ENCODE assay signal across 1 cellular context in the genomic region with DNA sequence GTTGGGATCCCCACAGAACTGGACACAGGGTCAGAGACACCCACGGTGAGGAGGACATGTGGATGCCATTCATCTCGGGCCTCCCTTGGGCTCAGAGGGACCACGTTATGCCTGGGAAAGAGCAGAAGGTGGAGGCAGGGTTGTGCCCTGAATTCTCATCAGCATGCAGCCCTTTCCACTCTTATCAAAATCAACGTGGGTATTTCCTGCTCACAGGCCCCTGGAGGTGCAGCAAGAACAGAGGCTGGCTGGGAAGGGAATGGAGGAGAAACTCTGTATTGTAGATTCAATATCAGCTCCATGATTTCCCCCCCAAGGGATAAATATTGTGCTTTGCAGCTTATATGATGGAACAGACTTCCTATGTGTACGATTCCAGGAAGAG.
TF ChIP-seq lines count a peak whose summit lies in the region.

No MANE protein-coding gene starts in this region.

TF ChIP-seq in GM12878, 131 proteins besides CTCF, POLR2A, EP300 and RAD21 (continued from another document):
- no peak for TF ChIP-seq ZNF384 (IDR thresholded peaks at IDR 0.05; ENCODE audit: borderline replicate concordance, low read depth, low read length)
- TF ChIP-seq, protein P1, sequence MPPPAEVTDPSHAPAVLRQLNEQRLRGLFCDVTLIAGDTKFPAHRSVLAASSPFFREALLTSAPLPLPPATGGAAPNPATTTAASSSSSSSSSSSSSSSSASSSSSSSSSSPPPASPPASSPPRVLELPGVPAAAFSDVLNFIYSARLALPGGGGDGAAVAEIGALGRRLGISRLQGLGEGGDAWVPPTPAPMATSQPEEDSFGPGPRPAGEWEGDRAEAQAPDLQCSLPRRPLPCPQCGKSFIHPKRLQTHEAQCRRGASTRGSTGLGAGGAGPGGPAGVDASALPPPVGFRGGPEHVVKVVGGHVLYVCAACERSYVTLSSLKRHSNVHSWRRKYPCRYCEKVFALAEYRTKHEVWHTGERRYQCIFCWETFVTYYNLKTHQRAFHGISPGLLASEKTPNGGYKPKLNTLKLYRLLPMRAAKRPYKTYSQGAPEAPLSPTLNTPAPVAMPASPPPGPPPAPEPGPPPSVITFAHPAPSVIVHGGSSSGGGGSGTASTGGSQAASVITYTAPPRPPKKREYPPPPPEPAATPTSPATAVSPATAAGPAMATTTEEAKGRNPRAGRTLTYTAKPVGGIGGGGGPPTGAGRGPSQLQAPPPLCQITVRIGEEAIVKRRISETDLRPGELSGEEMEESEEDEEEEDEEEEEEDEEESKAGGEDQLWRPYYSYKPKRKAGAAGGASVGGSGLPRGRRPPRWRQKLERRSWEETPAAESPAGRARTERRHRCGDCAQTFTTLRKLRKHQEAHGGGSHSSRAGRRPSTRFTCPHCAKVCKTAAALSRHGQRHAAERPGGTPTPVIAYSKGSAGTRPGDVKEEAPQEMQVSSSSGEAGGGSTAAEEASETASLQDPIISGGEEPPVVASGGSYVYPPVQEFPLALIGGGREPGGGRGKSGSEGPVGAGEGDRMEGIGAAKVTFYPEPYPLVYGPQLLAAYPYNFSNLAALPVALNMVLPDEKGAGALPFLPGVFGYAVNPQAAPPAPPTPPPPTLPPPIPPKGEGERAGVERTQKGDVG (CRISPR knock-in tag; IDR thresholded peaks at IDR 0.05) = no peak
- TF ChIP-seq ETV6 (conservative IDR thresholded peaks at IDR 0.05 in 1 of 2, IDR thresholded peaks at IDR 0.05 in 1 of 2; ENCODE audit: borderline replicate concordance in 1 of 2, low read depth in 1 of 2) = no peak
- no peak for TF ChIP-seq HDAC2 (IDR thresholded peaks at IDR 0.05)
- no peak for TF ChIP-seq IRF5 (IDR thresholded peaks at IDR 0.05; ENCODE audit: borderline replicate concordance)
